7 cellular contexts compared by ENCODE assay signal in the genomic region with DNA sequence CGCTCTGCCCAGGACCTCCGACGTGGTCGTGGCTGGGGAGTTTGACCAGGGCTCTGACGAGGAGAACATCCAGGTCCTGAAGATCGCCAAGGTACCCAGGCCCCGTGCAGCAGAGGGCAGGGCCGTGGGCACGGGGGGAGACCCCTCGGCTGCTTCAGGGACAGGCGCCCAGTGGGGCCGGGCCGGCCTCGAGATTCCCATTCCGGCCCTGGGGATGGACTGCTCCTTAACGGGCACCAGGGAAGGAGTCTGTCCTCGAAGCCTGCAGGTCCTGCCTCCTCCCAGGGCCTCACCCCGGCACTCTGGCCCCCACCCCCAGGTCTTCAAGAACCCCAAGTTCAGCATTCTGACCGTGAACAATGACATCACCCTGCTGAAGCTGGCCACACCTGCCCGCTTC. TPM values are rescaled to one million over a fixed set of nuclear protein-coding genes. Genes with fewer than 3 reads are reported as not detected.
"Had no signal": no experiment of that assay in that cellular context is flagged by ENCODE, and none has a peak within 500 bp of the region (broad histone marks: within the 10 kb centered on the region; RNA-seq: fewer than 3 reads in every experiment).

No MANE protein-coding gene starts in this region.

RNA-seq across cellular contexts. Expression of a gene that starts 4.3 kb away (rescaled TPM):
- total RNA-seq: GM23248, GM23338, H1, H4, H7, H9, HFFc6 had no signal
- polyA plus RNA-seq: GM23248, GM23338, H1 had no signal

RNA-seq across cellular contexts. Expression of a gene that starts 16.2 kb away (rescaled TPM):
- total RNA-seq: GM23248, GM23338, H1, H4, H7, H9, HFFc6 had no signal
- polyA plus RNA-seq: GM23248, GM23338, H1 had no signal
